Comparison of ENCODE assay signal across 8 cellular contexts in genomic region chr6:32152414-32153251, GRCh38. TPM values are rescaled to one million over a fixed set of nuclear protein-coding genes. Genes with fewer than 3 reads are reported as not detected.
A peak's percentile ranks its signal among the peaks of the same experiment; 100 is the strongest.
DNase-seq lines count a peak whose midpoint lies in the region; ATAC-seq and TF ChIP-seq lines count a peak whose summit lies in the region.

No MANE protein-coding gene starts in this region.

- H3K4me3 ChIP-seq in HEK293 (ENCODE audit: low read depth, low read length): peak overlapping the region; percentile 66
- peak overlapping the region; percentile 61 to 80 (median 78) for H3K4me3 ChIP-seq in sigmoid colon

- no peak for TF ChIP-seq POLR2A in sigmoid colon (IDR thresholded peaks at IDR 0.05)

- no peak for TF ChIP-seq EP300 in sigmoid colon (IDR thresholded peaks at IDR 0.05)

- ATAC-seq in activated naive CD4-positive, alpha-beta T cell treated with anti-CD3 and anti-CD28 coated beads, Interleukin-2, amount 50 U/mL, for 72 hours: no peak
- ATAC-seq in left ventricle myocardium superior: peak; percentile 32
- no peak for ATAC-seq in HG03280 (IDR thresholded peaks at IDR 0.05; ENCODE audit: unreplicated experiment)

- H3K36me3 ChIP-seq in HEK293 (ENCODE audit: control insufficient read depth in 2 of 2, insufficient read depth in 1 of 2, low read length in 2 of 2): peaks cover 14 to 25% of the 10 kb centered on the region in 2 experiments
- H3K36me3 ChIP-seq in sigmoid colon: peaks cover 4 to 39% (median 6%) of the 10 kb centered on the region in 4 donors

- intact Hi-C loops in left ventricle myocardium superior (cut with micrococcal nuclease): no loop called here
- intact Hi-C loops in sigmoid colon (cut with DNase I): loop anchor here (1.0 to 10.0 kb wide), 3 partner anchors 22 to 108 kb away; partner anchors contain the start of gene FKBPL

- peaks cover 7% of the 10 kb centered on the region; the same call in 1 of the 2 replicates for H3K4me1 ChIP-seq in HEK293 (ENCODE audit: control insufficient read depth, insufficient read depth, low read length)
- peaks cover 0 to 59% (median 49%) of the 10 kb centered on the region in 4 donors for H3K4me1 ChIP-seq in sigmoid colon

- POLR2A ChIA-PET in HEK293 (lab: Yijun Ruan, JAX): interaction anchor here (0.6 to 3.4 kb wide), 12 partner anchors 8 to 818 kb away, joined by 3 to 38 read pairs (median 6); partner anchors contain the start of genes AGPAT1, ATF6B, DDX39B and FKBPL

- CTCF ChIA-PET in HEK293 (lab: Yijun Ruan, JAX): interaction anchor here (0.6 to 1.7 kb wide), 9 partner anchors 12 to 1224 kb away, joined by 3 to 8 read pairs (median 4); partner anchors contain the start of gene EGFL8

- peaks cover 0 to 4% of the 10 kb centered on the region in 2 donors for H3K9me3 Mint-ChIP-seq in activated naive CD4-positive, alpha-beta T cell treated with anti-CD3 and anti-CD28 coated beads, Interleukin-2, amount 50 U/mL, for 72 hours

- TF ChIP-seq CTCF in HEK293 (tag by site-specific recombination; IDR thresholded peaks at IDR 0.05) (no peak), sigmoid colon (IDR thresholded peaks at IDR 0.05) (no peak)

- peak overlapping the region; percentile 81 to 83 for H3K27ac Mint-ChIP-seq in activated naive CD4-positive, alpha-beta T cell treated with anti-CD3 and anti-CD28 coated beads, Interleukin-2, amount 50 U/mL, for 72 hours

- H3K27me3 ChIP-seq in sigmoid colon: no peaks in the 10 kb centered on the region

- H3K27ac ChIP-seq in HEK293 (ENCODE audit: extremely low read depth, low read depth, low read length) (peak overlapping the region; percentile 80), sigmoid colon (peak overlapping the region; percentile 88 to 93 (median 92))

- WGBS in sigmoid colon, 2 donors: 49 to 65% methylated on average over 24 of the region's 24 CpGs

- no peak for DNase-seq in activated naive CD4-positive, alpha-beta T cell treated with anti-CD3 and anti-CD28 coated beads, Interleukin-2, amount 50 U/mL, for 72 hours (ENCODE audit: low spot score in 2 of 2)
- DNase-seq in left ventricle myocardium superior (peak; percentile 36), sigmoid colon (no peak), HUDEP-2 (lab: John Stamatoyannopoulos, UW; ENCODE audit: unreplicated experiment in 76 of 76) (no peak), NOMO-1 treated with DMSO at 0.1 percent for 48 hours (lab: John Stamatoyannopoulos, UW; ENCODE audit: unreplicated experiment) (no peak), mucosa of gallbladder (ENCODE audit: low spot score) (no peak)

- H3K36me3 Mint-ChIP-seq in activated naive CD4-positive, alpha-beta T cell treated with anti-CD3 and anti-CD28 coated beads, Interleukin-2, amount 50 U/mL, for 72 hours: peaks cover 7 to 23% of the 10 kb centered on the region in 2 donors

- H3K9me3 ChIP-seq in HEK293 (ENCODE audit: control insufficient read depth, insufficient read depth, low read depth, low read length) (no peaks in the 10 kb centered on the region), sigmoid colon (no peaks in the 10 kb centered on the region)

TF ChIP-seq in HEK293, 187 proteins besides CTCF, POLR2A, EP300 and RAD21 (continues in another document):
- TF ChIP-seq PRDM10 (tag by site-specific recombination; IDR thresholded peaks at IDR 0.05) (peak; percentile 61), PRDM1 (tag by site-specific recombination; IDR thresholded peaks at IDR 0.05) (no peak), ZNF16 (tag by site-specific recombination; IDR thresholded peaks at IDR 0.05; ENCODE audit: low read depth) (no peak), ZFHX2 (tag by site-specific recombination; conservative IDR thresholded peaks at IDR 0.05) (peak; percentile 82), ZBTB7A (tag by site-specific recombination; IDR thresholded peaks at IDR 0.05; ENCODE audit: low read depth) (no peak), ZNF555 (tag by site-specific recombination; conservative IDR thresholded peaks at IDR 0.05) (no peak), ZNF660 (tag by site-specific recombination; IDR thresholded peaks at IDR 0.05) (no peak), ZNF174 (tag by site-specific recombination; IDR thresholded peaks at IDR 0.05) (no peak), ZNF561 (tag by site-specific recombination; IDR thresholded peaks at IDR 0.05; ENCODE audit: borderline replicate concordance) (no peak), ZNF600 (tag by site-specific recombination; IDR thresholded peaks at IDR 0.05) (0 out of 2 replicates have a peak, but pooled peaks have one; percentile 19), ZNF423 (tag by site-specific recombination; IDR thresholded peaks at IDR 0.05) (no peak), ZNF571 (tag by site-specific recombination; IDR thresholded peaks at IDR 0.05) (no peak), KLF1 (tag by site-specific recombination; IDR thresholded peaks at IDR 0.05) (no peak), ZNF398 (tag by site-specific recombination; IDR thresholded peaks at IDR 0.05) (peak; percentile 92), ZNF792 (tag by site-specific recombination; IDR thresholded peaks at IDR 0.05) (no peak), ZNF585B (tag by site-specific recombination; IDR thresholded peaks at IDR 0.05) (no peak), SALL2 (tag by site-specific recombination; IDR thresholded peaks at IDR 0.05; ENCODE audit: borderline replicate concordance) (no peak), ZNF777 (tag by site-specific recombination; IDR thresholded peaks at IDR 0.05; ENCODE audit: borderline replicate concordance) (no peak)

RNA-seq across cellular contexts. Expression of gene PRRT1, which starts 0.9 kb away (rescaled TPM):
- total RNA-seq in activated naive CD4-positive, alpha-beta T cell treated with anti-CD3 and anti-CD28 coated beads, Interleukin-2, amount 50 U/mL, for 72 hours: under 1 TPM; 0.77 to 0.84 TPM
- total RNA-seq in left ventricle myocardium superior: 0.27 TPM
- 1 to 10 TPM; 1.8 to 6.1 (median 3.1) TPM for total RNA-seq in sigmoid colon
- polyA plus RNA-seq in sigmoid colon: 1 to 10 TPM in 2 of 3 donors, under 1 TPM in 1; 0.46 to 3.3 (median 1.8) TPM
- 3.7 TPM for total RNA-seq in mucosa of gallbladder

RNA-seq across cellular contexts. Expression of gene PPT2, which starts 1.3 kb away (rescaled TPM):
- 10 to 100 TPM; 13.6 to 18.7 TPM for total RNA-seq in activated naive CD4-positive, alpha-beta T cell treated with anti-CD3 and anti-CD28 coated beads, Interleukin-2, amount 50 U/mL, for 72 hours
- 22.6 TPM for total RNA-seq in left ventricle myocardium superior
- 100 to 1,000 TPM in 2 of 4 donors, 10 to 100 TPM in 2; 15.5 to 126 (median 62.7) TPM for total RNA-seq in sigmoid colon
- polyA plus RNA-seq in sigmoid colon: 10 to 100 TPM in 1 of 3 donors, 1 to 10 TPM in 2; 3.0 to 13.0 (median 5.4) TPM
- total RNA-seq in mucosa of gallbladder: 17.4 TPM

RNA-seq across cellular contexts. Expression of gene EGFL8, which starts 11.8 kb away (rescaled TPM):
- 10 to 100 TPM; 13.4 to 14.5 TPM for total RNA-seq in activated naive CD4-positive, alpha-beta T cell treated with anti-CD3 and anti-CD28 coated beads, Interleukin-2, amount 50 U/mL, for 72 hours
- 7.7 TPM for total RNA-seq in left ventricle myocardium superior
- total RNA-seq in sigmoid colon: 10 to 100 TPM in 3 of 4 donors, 1 to 10 TPM in 1; 8.1 to 24.4 (median 14.3) TPM
- polyA plus RNA-seq in sigmoid colon: 10 to 100 TPM in 2 of 3 donors, 1 to 10 TPM in 1; 2.3 to 15.1 (median 13.8) TPM
- total RNA-seq in mucosa of gallbladder: 13.6 TPM

RNA-seq across cellular contexts. Expression of gene FKBPL, which starts 22.5 kb away (rescaled TPM):
- 10 to 100 TPM in 1 of 2 donors, 1 to 10 TPM in 1; 9.3 to 15.8 TPM for total RNA-seq in activated naive CD4-positive, alpha-beta T cell treated with anti-CD3 and anti-CD28 coated beads, Interleukin-2, amount 50 U/mL, for 72 hours
- 2.6 TPM for total RNA-seq in left ventricle myocardium superior
- 1 to 10 TPM; 2.1 to 5.5 (median 4.2) TPM for total RNA-seq in sigmoid colon
- polyA plus RNA-seq in sigmoid colon: 10 to 100 TPM in 1 of 3 donors, 1 to 10 TPM in 2; 4.9 to 10.4 (median 6.0) TPM
- total RNA-seq in mucosa of gallbladder: 5.0 TPM

RNA-seq across cellular contexts. Expression of gene AGPAT1, which starts 23.3 kb away (rescaled TPM):
- total RNA-seq in activated naive CD4-positive, alpha-beta T cell treated with anti-CD3 and anti-CD28 coated beads, Interleukin-2, amount 50 U/mL, for 72 hours: 10 to 100 TPM; 33.2 to 35.0 TPM
- total RNA-seq in left ventricle myocardium superior: 49.7 TPM
- total RNA-seq in sigmoid colon: 10 to 100 TPM; 32.4 to 45.7 (median 36.5) TPM
- polyA plus RNA-seq in sigmoid colon: 10 to 100 TPM; 36.6 to 54.2 (median 37.9) TPM
- 88.4 TPM for total RNA-seq in mucosa of gallbladder
